1 cellular context compared by ENCODE assay signal in the genomic region with DNA sequence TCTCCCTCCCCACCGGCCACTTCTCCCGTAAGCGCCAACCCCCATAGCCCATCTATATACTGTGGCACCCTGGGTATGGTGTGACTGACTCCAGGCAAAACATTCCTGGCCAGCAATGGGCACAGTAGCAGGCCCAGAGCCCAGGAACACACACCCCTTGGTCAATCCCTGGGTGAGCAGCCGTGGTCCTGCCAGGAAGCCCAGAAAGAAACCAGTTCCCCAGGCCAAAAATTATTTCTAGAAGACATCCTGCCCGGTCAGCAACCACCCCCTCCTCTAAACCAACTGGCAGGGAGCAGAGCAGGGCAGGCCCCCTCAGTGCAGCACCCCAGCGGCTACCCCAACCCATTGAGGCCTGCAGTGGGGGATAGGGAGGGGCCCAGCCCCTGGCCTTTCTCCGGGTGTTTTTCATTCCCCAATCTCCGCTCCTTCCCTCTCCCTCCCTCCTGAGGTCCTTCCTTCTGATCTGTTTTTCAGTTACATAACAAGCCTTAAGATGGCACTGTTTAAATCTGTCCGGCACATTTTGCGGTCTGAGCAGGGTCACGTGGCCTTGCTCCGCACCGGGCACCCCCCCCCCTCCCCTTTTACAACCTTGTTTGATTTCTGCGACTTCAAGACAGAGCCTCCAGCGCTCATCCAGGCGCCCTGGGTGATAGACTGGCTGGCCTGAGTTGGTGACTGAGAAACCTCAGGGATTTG.
TF ChIP-seq lines count a peak whose summit lies in the region.

No MANE protein-coding gene starts in this region.

TF ChIP-seq in HCT116, 20 proteins besides CTCF, POLR2A, EP300 and RAD21 (continued from another document):
- TF ChIP-seq, protein P1, sequence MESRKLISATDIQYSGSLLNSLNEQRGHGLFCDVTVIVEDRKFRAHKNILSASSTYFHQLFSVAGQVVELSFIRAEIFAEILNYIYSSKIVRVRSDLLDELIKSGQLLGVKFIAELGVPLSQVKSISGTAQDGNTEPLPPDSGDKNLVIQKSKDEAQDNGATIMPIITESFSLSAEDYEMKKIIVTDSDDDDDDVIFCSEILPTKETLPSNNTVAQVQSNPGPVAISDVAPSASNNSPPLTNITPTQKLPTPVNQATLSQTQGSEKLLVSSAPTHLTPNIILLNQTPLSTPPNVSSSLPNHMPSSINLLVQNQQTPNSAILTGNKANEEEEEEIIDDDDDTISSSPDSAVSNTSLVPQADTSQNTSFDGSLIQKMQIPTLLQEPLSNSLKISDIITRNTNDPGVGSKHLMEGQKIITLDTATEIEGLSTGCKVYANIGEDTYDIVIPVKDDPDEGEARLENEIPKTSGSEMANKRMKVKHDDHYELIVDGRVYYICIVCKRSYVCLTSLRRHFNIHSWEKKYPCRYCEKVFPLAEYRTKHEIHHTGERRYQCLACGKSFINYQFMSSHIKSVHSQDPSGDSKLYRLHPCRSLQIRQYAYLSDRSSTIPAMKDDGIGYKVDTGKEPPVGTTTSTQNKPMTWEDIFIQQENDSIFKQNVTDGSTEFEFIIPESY (IDR thresholded peaks at IDR 0.05; ENCODE audit: extremely low read depth, insufficient replicate concordance, low read length): no peak
- peak; percentile 35 for TF ChIP-seq TCF7L2 (IDR thresholded peaks at IDR 0.05; ENCODE audit: borderline replicate concordance, extremely low read depth, insufficient read depth, insufficient read length)
